Comparison of ENCODE assay signal across 1 cellular context in the genomic region with DNA sequence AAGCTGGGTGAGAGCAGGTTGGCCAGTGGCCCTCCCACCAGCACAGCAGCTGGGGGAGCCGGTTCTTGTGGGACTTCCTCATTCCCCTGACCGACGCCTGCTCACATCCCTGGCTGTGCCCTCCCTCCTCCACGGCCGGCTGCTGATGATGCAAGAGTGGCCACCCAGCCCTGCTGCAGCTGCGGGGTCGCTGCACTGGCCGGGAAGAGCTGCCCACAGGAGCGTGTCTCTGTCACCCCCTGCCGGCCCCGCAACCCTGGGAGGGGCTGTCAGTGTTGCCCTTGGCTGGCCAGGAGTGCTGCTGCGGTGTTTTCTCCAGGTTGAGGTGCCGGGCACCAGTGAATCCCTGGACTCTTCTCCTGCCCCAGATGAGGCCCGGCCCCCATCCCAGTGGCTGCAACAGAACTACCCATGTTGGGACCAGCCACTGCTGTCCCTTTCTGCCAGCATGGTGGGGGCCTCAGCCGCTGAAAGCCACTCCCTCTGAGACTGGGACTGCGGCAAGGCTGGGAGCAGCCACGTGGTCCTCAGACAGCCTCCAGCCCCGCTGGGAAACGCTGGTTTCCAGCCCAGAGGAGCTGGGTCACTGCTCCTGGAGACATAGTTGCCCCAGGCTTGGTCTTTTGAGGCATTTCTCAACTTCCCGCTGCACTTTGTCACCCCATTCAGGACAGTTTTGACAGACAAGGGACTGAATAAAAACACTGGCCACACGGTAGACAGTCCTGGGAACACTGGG.
TF ChIP-seq lines count a peak whose summit lies in the region.

No MANE protein-coding gene starts in this region.

TF ChIP-seq in HepG2, 621 proteins besides CTCF, POLR2A, EP300 and RAD21 (continued from another document and continues in another):
- TF ChIP-seq, protein P1, sequence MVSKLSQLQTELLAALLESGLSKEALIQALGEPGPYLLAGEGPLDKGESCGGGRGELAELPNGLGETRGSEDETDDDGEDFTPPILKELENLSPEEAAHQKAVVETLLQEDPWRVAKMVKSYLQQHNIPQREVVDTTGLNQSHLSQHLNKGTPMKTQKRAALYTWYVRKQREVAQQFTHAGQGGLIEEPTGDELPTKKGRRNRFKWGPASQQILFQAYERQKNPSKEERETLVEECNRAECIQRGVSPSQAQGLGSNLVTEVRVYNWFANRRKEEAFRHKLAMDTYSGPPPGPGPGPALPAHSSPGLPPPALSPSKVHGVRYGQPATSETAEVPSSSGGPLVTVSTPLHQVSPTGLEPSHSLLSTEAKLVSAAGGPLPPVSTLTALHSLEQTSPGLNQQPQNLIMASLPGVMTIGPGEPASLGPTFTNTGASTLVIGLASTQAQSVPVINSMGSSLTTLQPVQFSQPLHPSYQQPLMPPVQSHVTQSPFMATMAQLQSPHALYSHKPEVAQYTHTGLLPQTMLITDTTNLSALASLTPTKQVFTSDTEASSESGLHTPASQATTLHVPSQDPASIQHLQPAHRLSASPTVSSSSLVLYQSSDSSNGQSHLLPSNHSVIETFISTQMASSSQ (IDR thresholded peaks at IDR 0.05; ENCODE audit: low read depth): no peak
- TF ChIP-seq, protein P1 (CRISPR knock-in tag; IDR thresholded peaks at IDR 0.05; ENCODE audit: borderline replicate concordance): 0 out of 2 replicates have a peak, but pooled peaks have one; percentile 53
- TF ChIP-seq FLYWCH1 (CRISPR knock-in tag; IDR thresholded peaks at IDR 0.05) (no peak), THYN1 (CRISPR knock-in tag; IDR thresholded peaks at IDR 0.05; ENCODE audit: borderline replicate concordance, low read depth) (no peak), ATF7-NPFF (CRISPR knock-in tag; IDR thresholded peaks at IDR 0.05; ENCODE audit: low read depth) (0 out of 2 replicates have a peak, but pooled peaks have one; percentile 35), ZFP37 (CRISPR knock-in tag; IDR thresholded peaks at IDR 0.05; ENCODE audit: borderline replicate concordance) (0 out of 2 replicates have a peak, but pooled peaks have one; percentile 30), GTF3A (CRISPR knock-in tag; conservative IDR thresholded peaks at IDR 0.05) (no peak), DMAP1 (CRISPR knock-in tag; IDR thresholded peaks at IDR 0.05) (peak; percentile 58), MAF1 (CRISPR knock-in tag; IDR thresholded peaks at IDR 0.05; ENCODE audit: borderline replicate concordance) (peak; percentile 79; the same call in 1 of the 2 replicates), SMC3 (IDR thresholded peaks at IDR 0.05; ENCODE audit: low read length) (peak; percentile 8; the same call in 1 of the 2 replicates), GABPB1 (CRISPR knock-in tag; IDR thresholded peaks at IDR 0.05) (peak; percentile 80), NFKBIZ (CRISPR knock-in tag; IDR thresholded peaks at IDR 0.05) (no peak), ISL2 (CRISPR knock-in tag; IDR thresholded peaks at IDR 0.05) (peak; percentile 45; the same call in 1 of the 2 replicates), ZNF557 (CRISPR knock-in tag; IDR thresholded peaks at IDR 0.05) (no peak), ZNF670 (CRISPR knock-in tag; IDR thresholded peaks at IDR 0.05; ENCODE audit: borderline replicate concordance) (no peak), ZNF556 (CRISPR knock-in tag; IDR thresholded peaks at IDR 0.05; ENCODE audit: borderline replicate concordance) (peak; percentile 44; the same call in 1 of the 2 replicates), ZNF468 (CRISPR knock-in tag; IDR thresholded peaks at IDR 0.05) (no peak), KLF13 (CRISPR knock-in tag; IDR thresholded peaks at IDR 0.05) (no peak), KDM1A (CRISPR knock-in tag; IDR thresholded peaks at IDR 0.05) (no peak), ZNF605 (CRISPR knock-in tag; IDR thresholded peaks at IDR 0.05) (peak; percentile 62; the same call in 1 of the 2 replicates), ZNF180 (CRISPR knock-in tag; IDR thresholded peaks at IDR 0.05; ENCODE audit: borderline replicate concordance, low read depth) (0 out of 2 replicates have a peak, but pooled peaks have one; percentile 49), YEATS4 (CRISPR knock-in tag; IDR thresholded peaks at IDR 0.05; ENCODE audit: borderline replicate concordance) (peak; percentile 73), JUND (CRISPR knock-in tag; IDR thresholded peaks at IDR 0.05) (0 out of 2 replicates have a peak, but pooled peaks have one; percentile 47), ZNF614 (CRISPR knock-in tag; IDR thresholded peaks at IDR 0.05; ENCODE audit: borderline replicate concordance) (0 out of 2 replicates have a peak, but pooled peaks have one; percentile 29), POLR2G (IDR thresholded peaks at IDR 0.05; ENCODE audit: low read depth, low read length) (peak; percentile 26; the same call in 1 of the 2 replicates), RBM22 (optimal IDR thresholded peaks at IDR 0.05; ENCODE audit: low read length) (no peak), HMGA1 (CRISPR knock-in tag; conservative IDR thresholded peaks at IDR 0.05) (no peak), TOE1 (CRISPR knock-in tag; IDR thresholded peaks at IDR 0.05) (0 out of 2 replicates have a peak, but pooled peaks have one; percentile 46), ZNF431 (CRISPR knock-in tag; IDR thresholded peaks at IDR 0.05; ENCODE audit: borderline replicate concordance, low read depth) (no peak), ZBTB38 (CRISPR knock-in tag; IDR thresholded peaks at IDR 0.05) (no peak), ZBTB7A (CRISPR knock-in tag; IDR thresholded peaks at IDR 0.05) (peak; percentile 73), SOX5 (CRISPR knock-in tag; IDR thresholded peaks at IDR 0.05; ENCODE audit: borderline replicate concordance) (0 out of 2 replicates have a peak, but pooled peaks have one; percentile 44)
- TF ChIP-seq, protein P2, sequence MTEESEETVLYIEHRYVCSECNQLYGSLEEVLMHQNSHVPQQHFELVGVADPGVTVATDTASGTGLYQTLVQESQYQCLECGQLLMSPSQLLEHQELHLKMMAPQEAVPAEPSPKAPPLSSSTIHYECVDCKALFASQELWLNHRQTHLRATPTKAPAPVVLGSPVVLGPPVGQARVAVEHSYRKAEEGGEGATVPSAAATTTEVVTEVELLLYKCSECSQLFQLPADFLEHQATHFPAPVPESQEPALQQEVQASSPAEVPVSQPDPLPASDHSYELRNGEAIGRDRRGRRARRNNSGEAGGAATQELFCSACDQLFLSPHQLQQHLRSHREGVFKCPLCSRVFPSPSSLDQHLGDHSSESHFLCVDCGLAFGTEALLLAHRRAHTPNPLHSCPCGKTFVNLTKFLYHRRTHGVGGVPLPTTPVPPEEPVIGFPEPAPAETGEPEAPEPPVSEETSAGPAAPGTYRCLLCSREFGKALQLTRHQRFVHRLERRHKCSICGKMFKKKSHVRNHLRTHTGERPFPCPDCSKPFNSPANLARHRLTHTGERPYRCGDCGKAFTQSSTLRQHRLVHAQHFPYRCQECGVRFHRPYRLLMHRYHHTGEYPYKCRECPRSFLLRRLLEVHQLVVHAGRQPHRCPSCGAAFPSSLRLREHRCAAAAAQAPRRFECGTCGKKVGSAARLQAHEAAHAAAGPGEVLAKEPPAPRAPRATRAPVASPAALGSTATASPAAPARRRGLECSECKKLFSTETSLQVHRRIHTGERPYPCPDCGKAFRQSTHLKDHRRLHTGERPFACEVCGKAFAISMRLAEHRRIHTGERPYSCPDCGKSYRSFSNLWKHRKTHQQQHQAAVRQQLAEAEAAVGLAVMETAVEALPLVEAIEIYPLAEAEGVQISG (CRISPR knock-in tag; IDR thresholded peaks at IDR 0.05): peak; percentile 82
- TF ChIP-seq, protein P3, sequence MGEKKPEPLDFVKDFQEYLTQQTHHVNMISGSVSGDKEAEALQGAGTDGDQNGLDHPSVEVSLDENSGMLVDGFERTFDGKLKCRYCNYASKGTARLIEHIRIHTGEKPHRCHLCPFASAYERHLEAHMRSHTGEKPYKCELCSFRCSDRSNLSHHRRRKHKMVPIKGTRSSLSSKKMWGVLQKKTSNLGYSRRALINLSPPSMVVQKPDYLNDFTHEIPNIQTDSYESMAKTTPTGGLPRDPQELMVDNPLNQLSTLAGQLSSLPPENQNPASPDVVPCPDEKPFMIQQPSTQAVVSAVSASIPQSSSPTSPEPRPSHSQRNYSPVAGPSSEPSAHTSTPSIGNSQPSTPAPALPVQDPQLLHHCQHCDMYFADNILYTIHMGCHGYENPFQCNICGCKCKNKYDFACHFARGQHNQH (CRISPR knock-in tag; IDR thresholded peaks at IDR 0.05): peak; percentile 47; the same call in 1 of the 2 replicates
- TF ChIP-seq, protein P4, sequence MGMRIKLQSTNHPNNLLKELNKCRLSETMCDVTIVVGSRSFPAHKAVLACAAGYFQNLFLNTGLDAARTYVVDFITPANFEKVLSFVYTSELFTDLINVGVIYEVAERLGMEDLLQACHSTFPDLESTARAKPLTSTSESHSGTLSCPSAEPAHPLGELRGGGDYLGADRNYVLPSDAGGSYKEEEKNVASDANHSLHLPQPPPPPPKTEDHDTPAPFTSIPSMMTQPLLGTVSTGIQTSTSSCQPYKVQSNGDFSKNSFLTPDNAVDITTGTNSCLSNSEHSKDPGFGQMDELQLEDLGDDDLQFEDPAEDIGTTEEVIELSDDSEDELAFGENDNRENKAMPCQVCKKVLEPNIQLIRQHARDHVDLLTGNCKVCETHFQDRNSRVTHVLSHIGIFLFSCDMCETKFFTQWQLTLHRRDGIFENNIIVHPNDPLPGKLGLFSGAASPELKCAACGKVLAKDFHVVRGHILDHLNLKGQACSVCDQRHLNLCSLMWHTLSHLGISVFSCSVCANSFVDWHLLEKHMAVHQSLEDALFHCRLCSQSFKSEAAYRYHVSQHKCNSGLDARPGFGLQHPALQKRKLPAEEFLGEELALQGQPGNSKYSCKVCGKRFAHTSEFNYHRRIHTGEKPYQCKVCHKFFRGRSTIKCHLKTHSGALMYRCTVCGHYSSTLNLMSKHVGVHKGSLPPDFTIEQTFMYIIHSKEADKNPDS (CRISPR knock-in tag; IDR thresholded peaks at IDR 0.05): no peak
- TF ChIP-seq, protein P5, sequence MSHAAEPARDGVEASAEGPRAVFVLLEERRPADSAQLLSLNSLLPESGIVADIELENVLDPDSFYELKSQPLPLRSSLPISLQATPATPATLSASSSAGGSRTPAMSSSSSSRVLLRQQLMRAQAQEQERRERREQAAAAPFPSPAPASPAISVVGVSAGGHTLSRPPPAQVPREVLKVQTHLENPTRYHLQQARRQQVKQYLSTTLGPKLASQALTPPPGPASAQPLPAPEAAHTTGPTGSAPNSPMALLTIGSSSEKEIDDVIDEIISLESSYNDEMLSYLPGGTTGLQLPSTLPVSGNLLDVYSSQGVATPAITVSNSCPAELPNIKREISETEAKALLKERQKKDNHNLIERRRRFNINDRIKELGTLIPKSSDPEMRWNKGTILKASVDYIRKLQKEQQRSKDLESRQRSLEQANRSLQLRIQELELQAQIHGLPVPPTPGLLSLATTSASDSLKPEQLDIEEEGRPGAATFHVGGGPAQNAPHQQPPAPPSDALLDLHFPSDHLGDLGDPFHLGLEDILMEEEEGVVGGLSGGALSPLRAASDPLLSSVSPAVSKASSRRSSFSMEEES (CRISPR knock-in tag; IDR thresholded peaks at IDR 0.05): 0 out of 2 replicates have a peak, but pooled peaks have one; percentile 22
- TF ChIP-seq, protein P6, sequence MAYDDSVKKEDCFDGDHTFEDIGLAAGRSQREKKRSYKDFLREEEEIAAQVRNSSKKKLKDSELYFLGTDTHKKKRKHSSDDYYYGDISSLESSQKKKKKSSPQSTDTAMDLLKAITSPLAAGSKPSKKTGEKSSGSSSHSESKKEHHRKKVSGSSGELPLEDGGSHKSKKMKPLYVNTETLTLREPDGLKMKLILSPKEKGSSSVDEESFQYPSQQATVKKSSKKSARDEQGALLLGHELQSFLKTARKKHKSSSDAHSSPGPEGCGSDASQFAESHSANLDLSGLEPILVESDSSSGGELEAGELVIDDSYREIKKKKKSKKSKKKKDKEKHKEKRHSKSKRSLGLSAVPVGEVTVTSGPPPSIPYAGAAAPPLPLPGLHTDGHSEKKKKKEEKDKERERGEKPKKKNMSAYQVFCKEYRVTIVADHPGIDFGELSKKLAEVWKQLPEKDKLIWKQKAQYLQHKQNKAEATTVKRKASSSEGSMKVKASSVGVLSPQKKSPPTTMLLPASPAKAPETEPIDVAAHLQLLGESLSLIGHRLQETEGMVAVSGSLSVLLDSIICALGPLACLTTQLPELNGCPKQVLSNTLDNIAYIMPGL (CRISPR knock-in tag; IDR thresholded peaks at IDR 0.05; ENCODE audit: borderline replicate concordance in 1 of 2, low read depth in 1 of 2): peak; percentile 76 to 79; a peak in 2 of 4 replicates
- TF ChIP-seq, protein P7, sequence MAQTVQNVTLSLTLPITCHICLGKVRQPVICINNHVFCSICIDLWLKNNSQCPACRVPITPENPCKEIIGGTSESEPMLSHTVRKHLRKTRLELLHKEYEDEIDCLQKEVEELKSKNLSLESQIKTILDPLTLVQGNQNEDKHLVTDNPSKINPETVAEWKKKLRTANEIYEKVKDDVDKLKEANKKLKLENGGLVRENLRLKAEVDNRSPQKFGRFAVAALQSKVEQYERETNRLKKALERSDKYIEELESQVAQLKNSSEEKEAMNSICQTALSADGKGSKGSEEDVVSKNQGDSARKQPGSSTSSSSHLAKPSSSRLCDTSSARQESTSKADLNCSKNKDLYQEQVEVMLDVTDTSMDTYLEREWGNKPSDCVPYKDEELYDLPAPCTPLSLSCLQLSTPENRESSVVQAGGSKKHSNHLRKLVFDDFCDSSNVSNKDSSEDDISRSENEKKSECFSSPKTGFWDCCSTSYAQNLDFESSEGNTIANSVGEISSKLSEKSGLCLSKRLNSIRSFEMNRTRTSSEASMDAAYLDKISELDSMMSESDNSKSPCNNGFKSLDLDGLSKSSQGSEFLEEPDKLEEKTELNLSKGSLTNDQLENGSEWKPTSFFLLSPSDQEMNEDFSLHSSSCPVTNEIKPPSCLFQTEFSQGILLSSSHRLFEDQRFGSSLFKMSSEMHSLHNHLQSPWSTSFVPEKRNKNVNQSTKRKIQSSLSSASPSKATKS (CRISPR knock-in tag; IDR thresholded peaks at IDR 0.05): no peak
- TF ChIP-seq, protein P8, sequence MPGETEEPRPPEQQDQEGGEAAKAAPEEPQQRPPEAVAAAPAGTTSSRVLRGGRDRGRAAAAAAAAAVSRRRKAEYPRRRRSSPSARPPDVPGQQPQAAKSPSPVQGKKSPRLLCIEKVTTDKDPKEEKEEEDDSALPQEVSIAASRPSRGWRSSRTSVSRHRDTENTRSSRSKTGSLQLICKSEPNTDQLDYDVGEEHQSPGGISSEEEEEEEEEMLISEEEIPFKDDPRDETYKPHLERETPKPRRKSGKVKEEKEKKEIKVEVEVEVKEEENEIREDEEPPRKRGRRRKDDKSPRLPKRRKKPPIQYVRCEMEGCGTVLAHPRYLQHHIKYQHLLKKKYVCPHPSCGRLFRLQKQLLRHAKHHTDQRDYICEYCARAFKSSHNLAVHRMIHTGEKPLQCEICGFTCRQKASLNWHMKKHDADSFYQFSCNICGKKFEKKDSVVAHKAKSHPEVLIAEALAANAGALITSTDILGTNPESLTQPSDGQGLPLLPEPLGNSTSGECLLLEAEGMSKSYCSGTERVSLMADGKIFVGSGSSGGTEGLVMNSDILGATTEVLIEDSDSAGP (CRISPR knock-in tag; IDR thresholded peaks at IDR 0.05; ENCODE audit: borderline replicate concordance): peak; percentile 64; the same call in 1 of the 2 replicates
